ENCODE assay signal across 11 cellular contexts in the genomic region with DNA sequence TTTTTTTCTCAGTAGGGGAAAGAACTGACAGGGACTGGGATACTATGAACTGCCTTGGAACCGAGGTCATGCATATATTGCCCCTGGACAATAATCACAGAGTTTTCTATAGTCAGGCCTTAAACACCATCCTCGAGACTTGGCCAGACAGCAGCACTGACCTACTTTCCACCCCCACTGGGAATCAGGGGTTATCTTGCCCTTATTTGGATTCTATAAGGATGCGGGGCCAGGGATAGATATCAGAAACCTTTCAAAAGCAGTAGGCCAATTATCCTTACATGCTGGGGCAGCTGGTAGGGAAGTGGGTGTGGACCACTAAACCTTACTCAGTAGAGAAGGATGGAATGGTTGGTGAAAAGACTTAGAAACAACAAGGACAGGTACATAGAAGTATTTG. TPM values are rescaled to one million over a fixed set of nuclear protein-coding genes. Genes with fewer than 3 reads are reported as not detected.
DNase-seq lines count a peak whose midpoint lies in the region; ATAC-seq and TF ChIP-seq lines count a peak whose summit lies in the region.
"Had no signal": no experiment of that assay in that cellular context is flagged by ENCODE, and none has a peak within 500 bp of the region (broad histone marks: within the 10 kb centered on the region; RNA-seq: fewer than 3 reads in every experiment).

No MANE protein-coding gene starts in this region.

- peaks cover 13 to 46% (median 23%) of the 10 kb centered on the region in 4 donors for H3K4me1 Mint-ChIP-seq in CD4-positive, alpha-beta memory T cell
- H3K4me1 Mint-ChIP-seq in activated CD4-positive, alpha-beta memory T cell treated with anti-CD3 and anti-CD28 coated beads for 36 hours (ENCODE audit: low read depth) = peaks cover 26% of the 10 kb centered on the region

- peak overlapping the region; percentile 51 for H3K27ac ChIP-seq in CD4-positive, alpha-beta memory T cell (ENCODE audit: low read depth, low read length)
- peak overlapping the region; percentile 81 for H3K27ac ChIP-seq in epithelial cell of prostate
- H3K27ac ChIP-seq in psoas muscle = peak overlapping the region; percentile 73

- CTCF ChIA-PET in CD4-positive, alpha-beta memory T cell (lab: Charles Lee; ENCODE audit: partially characterized antibody) = interaction anchor here (1.1 to 7.3 kb wide), 7 partner anchors 9 to 126 kb away, joined by 3 to 296 read pairs (median 6); a partner anchor contains a TSS
- CTCF ChIA-PET in activated CD4-positive, alpha-beta memory T cell treated with anti-CD3 and anti-CD28 coated beads for 36 hours (lab: Charles Lee) = interaction anchor here (1.0 to 7.8 kb wide), 6 partner anchors 7 to 91 kb away, joined by 3 to 278 read pairs (median 43); a partner anchor contains a TSS

- TF ChIP-seq CTCF in psoas muscle (IDR thresholded peaks at IDR 0.05) = no peak

- no peaks in the 10 kb centered on the region for H3K9me3 ChIP-seq in CD4-positive, alpha-beta memory T cell (ENCODE audit: control insufficient read depth in 1 of 2, low read length in 2 of 2)
- no peaks in the 10 kb centered on the region for H3K9me3 ChIP-seq in psoas muscle

- WGBS in psoas muscle, 3 donors = 54 to 67% (median 60%) methylated on average over 3 of the region's 3 CpGs

- DNase-seq in CD4-positive, alpha-beta memory T cell = no peak
- DNase-seq in NCI-H146 (lab: John Stamatoyannopoulos, UW) (peak; percentile 55), epithelial cell of prostate (ENCODE audit: low read depth, low spot score) (no peak), psoas muscle (no peak), H7 (no peak), GM19240 (ENCODE audit: insufficient read length, low spot score) (no peak)
- no peak for DNase-seq in activated CD4-positive, alpha-beta memory T cell treated with anti-CD3 and anti-CD28 coated beads for 36 hours
- DNase-seq: activated T-cell treated with anti-CD3 and anti-CD28 coated beads, Interleukin-2, amount 50 U/mL, for 24 hours; effector CD8-positive, alpha-beta T cell had no signal

- no peaks in the 10 kb centered on the region for H3K27me3 Mint-ChIP-seq in CD4-positive, alpha-beta memory T cell
- no peaks in the 10 kb centered on the region for H3K27me3 Mint-ChIP-seq in activated CD4-positive, alpha-beta memory T cell treated with anti-CD3 and anti-CD28 coated beads for 36 hours
- H3K27me3 Mint-ChIP-seq: activated T-cell treated with anti-CD3 and anti-CD28 coated beads, Interleukin-2, amount 50 U/mL, for 24 hours had no signal

- no peak for ATAC-seq in psoas muscle
- no peak for ATAC-seq in HG02588 (IDR thresholded peaks at IDR 0.05; ENCODE audit: unreplicated experiment)

- H3K27me3 ChIP-seq in CD4-positive, alpha-beta memory T cell (ENCODE audit: insufficient read depth, low read length) = no peaks in the 10 kb centered on the region
- H3K27me3 ChIP-seq in psoas muscle (ENCODE audit: insufficient read depth in 3 of 3, low read length in 2 of 3) = no peaks in the 10 kb centered on the region
- H3K27me3 ChIP-seq in H7 (ENCODE audit: control insufficient read depth, insufficient read depth, low read length) = no peaks in the 10 kb centered on the region

- H3K27ac Mint-ChIP-seq in CD4-positive, alpha-beta memory T cell = peak overlapping the region; percentile 87 to 95 (median 89)
- H3K27ac Mint-ChIP-seq in activated CD4-positive, alpha-beta memory T cell treated with anti-CD3 and anti-CD28 coated beads for 36 hours = no peak overlapping the region

- intact Hi-C loops in CD4-positive, alpha-beta memory T cell (cut with micrococcal nuclease) = loop anchor here (5.0 kb wide), 1 partner anchor 414 kb away; a partner anchor contains a TSS
- intact Hi-C loops in psoas muscle (cut with DNase I) = loop anchor here in 1 of 2 donors (10.0 kb wide), 1 partner anchor 412 kb away; a partner anchor contains a TSS
- intact Hi-C loops in activated CD4-positive, alpha-beta memory T cell treated with anti-CD3 and anti-CD28 coated beads for 36 hours (cut with micrococcal nuclease) = no loop called here

- H3K4me1 ChIP-seq in CD4-positive, alpha-beta memory T cell (ENCODE audit: insufficient read depth, low read length) = peaks cover 24% of the 10 kb centered on the region
- peaks cover 18% of the 10 kb centered on the region for H3K4me1 ChIP-seq in psoas muscle

- no peaks in the 10 kb centered on the region for H3K36me3 ChIP-seq in CD4-positive, alpha-beta memory T cell (ENCODE audit: insufficient read depth, low read length)
- peaks cover 0 to 15% of the 10 kb centered on the region in 2 donors for H3K36me3 ChIP-seq in psoas muscle (ENCODE audit: insufficient read depth in 1 of 2, low read depth in 1 of 2)
- H3K36me3 ChIP-seq in H7 (replicated peaks; ENCODE audit: control insufficient read depth, insufficient read depth, low read length) = peaks cover 4% of the 10 kb centered on the region

- H3K4me3 ChIP-seq in CD4-positive, alpha-beta memory T cell (ENCODE audit: low read length in 2 of 2) = no peak overlapping the region
- H3K4me3 ChIP-seq in psoas muscle (no peak overlapping the region), H7 (ENCODE audit: insufficient read depth, low read depth, low read length) (no peak overlapping the region)

- H3K4me3 Mint-ChIP-seq in CD4-positive, alpha-beta memory T cell = peak overlapping the region in 7 of 8 donors; percentile 24 to 83 (median 80)
- no peak overlapping the region for H3K4me3 Mint-ChIP-seq in activated CD4-positive, alpha-beta memory T cell treated with anti-CD3 and anti-CD28 coated beads for 36 hours

- no peaks in the 10 kb centered on the region for H3K9me3 Mint-ChIP-seq in CD4-positive, alpha-beta memory T cell
- H3K9me3 Mint-ChIP-seq in activated CD4-positive, alpha-beta memory T cell treated with anti-CD3 and anti-CD28 coated beads for 36 hours = no peaks in the 10 kb centered on the region
- H3K9me3 Mint-ChIP-seq: activated T-cell treated with anti-CD3 and anti-CD28 coated beads, Interleukin-2, amount 50 U/mL, for 24 hours had no signal

- POLR2A ChIA-PET in CD4-positive, alpha-beta memory T cell (lab: Charles Lee; ENCODE audit: partially characterized antibody) = interaction anchor here (1.2 to 5.3 kb wide), 4 partner anchors 8 to 26 kb away, joined by 3 to 82 read pairs (median 9); no protein-coding TSS in a partner anchor
- POLR2A ChIA-PET in activated CD4-positive, alpha-beta memory T cell treated with anti-CD3 and anti-CD28 coated beads for 36 hours (lab: Charles Lee) = interaction anchor here (1.5 kb wide), 1 partner anchor 26 kb away, joined by 4 read pairs; a partner anchor contains a TSS

- H3K36me3 Mint-ChIP-seq in CD4-positive, alpha-beta memory T cell = peaks cover 0 to 6% of the 10 kb centered on the region in 2 donors
- H3K36me3 Mint-ChIP-seq in activated CD4-positive, alpha-beta memory T cell treated with anti-CD3 and anti-CD28 coated beads for 36 hours = peaks cover 1% of the 10 kb centered on the region

RNA-seq across cellular contexts. Expression of a gene that starts 2.0 kb away (rescaled TPM):
- total RNA-seq in CD4-positive, alpha-beta memory T cell = 1 to 10 TPM; 7.6 to 8.0 TPM
- polyA plus RNA-seq in CD4-positive, alpha-beta memory T cell = 1 to 10 TPM in 1 of 2 donors, under 1 TPM in 1; 0.80 to 3.0 TPM
- 10 to 100 TPM; 13.9 to 28.5 (median 22.9) TPM for total RNA-seq in psoas muscle
- polyA plus RNA-seq in psoas muscle = 10 to 100 TPM; 32.2 to 38.1 (median 35.4) TPM
- 10 to 100 TPM in 1 of 2 experiments, 1 to 10 TPM in 1; 9.9 to 10.7 TPM for total RNA-seq in activated CD4-positive, alpha-beta memory T cell treated with anti-CD3 and anti-CD28 coated beads for 36 hours
- 71.2 and 90.3 TPM in 2 replicates for total RNA-seq in H7 (2014; rRNA removed; shearing (Covaris generic))

RNA-seq across cellular contexts. Expression of a gene that starts 4.4 kb away (rescaled TPM):
- not detected for total RNA-seq in CD4-positive, alpha-beta memory T cell
- not detected for polyA plus RNA-seq in CD4-positive, alpha-beta memory T cell
- under 1 TPM in 2 of 4 donors, not detected in 2; 0.17 TPM for total RNA-seq in psoas muscle
- under 1 TPM; 0.10 to 0.29 (median 0.27) TPM for polyA plus RNA-seq in psoas muscle
- total RNA-seq in activated CD4-positive, alpha-beta memory T cell treated with anti-CD3 and anti-CD28 coated beads for 36 hours = not detected
- total RNA-seq in H7 (2014; rRNA removed; shearing (Covaris generic)) = 0.31 and 0.78 TPM in 2 replicates

RNA-seq across cellular contexts. Expression of a gene that starts 26.3 kb away (rescaled TPM):
- total RNA-seq in CD4-positive, alpha-beta memory T cell = under 1 TPM; 0.42 to 0.49 TPM
- polyA plus RNA-seq in CD4-positive, alpha-beta memory T cell = under 1 TPM; 0.52 to 0.66 TPM
- total RNA-seq in psoas muscle = 10 to 100 TPM in 3 of 4 donors, 1 to 10 TPM in 1; 9.8 to 18.7 (median 12.6) TPM
- polyA plus RNA-seq in psoas muscle = 10 to 100 TPM in 1 of 3 donors, 1 to 10 TPM in 2; 6.8 to 10.1 (median 7.3) TPM
- total RNA-seq in activated CD4-positive, alpha-beta memory T cell treated with anti-CD3 and anti-CD28 coated beads for 36 hours = under 1 TPM; 0.33 to 0.44 TPM
- 63.9 and 82.1 TPM in 2 replicates for total RNA-seq in H7 (2014; rRNA removed; shearing (Covaris generic))

RNA-seq across cellular contexts. Expression of a gene that starts 38.8 kb away (rescaled TPM):
- not detected for total RNA-seq in CD4-positive, alpha-beta memory T cell
- not detected for polyA plus RNA-seq in CD4-positive, alpha-beta memory T cell
- total RNA-seq in psoas muscle = not detected
- not detected for polyA plus RNA-seq in psoas muscle
- total RNA-seq in activated CD4-positive, alpha-beta memory T cell treated with anti-CD3 and anti-CD28 coated beads for 36 hours = not detected
- not detected in 2 replicates for total RNA-seq in H7 (2014; rRNA removed; shearing (Covaris generic))
- total RNA-seq: HT-29 had no signal

RNA-seq across cellular contexts. Expression of a gene that starts 54.3 kb away (rescaled TPM):
- total RNA-seq in CD4-positive, alpha-beta memory T cell = not detected
- polyA plus RNA-seq in CD4-positive, alpha-beta memory T cell = not detected
- under 1 TPM; 0.15 to 0.43 (median 0.28) TPM for total RNA-seq in psoas muscle
- polyA plus RNA-seq in psoas muscle = 1 to 10 TPM in 1 of 3 donors, under 1 TPM in 1, not detected in 1; 0.73 to 1.9 TPM
- not detected for total RNA-seq in activated CD4-positive, alpha-beta memory T cell treated with anti-CD3 and anti-CD28 coated beads for 36 hours
- total RNA-seq in H7 (2014; rRNA removed; shearing (Covaris generic)) = not detected in 2 replicates
- total RNA-seq: HT-29 had no signal

Comparison
In these comparisons a context has a peak if more than half of its experiments do, and no peak if none do; other contexts are left out.
1. RNA of a gene that starts 26.3 kb away (total RNA-seq): 63.9 to 82.1 TPM in H7 and 9.8 to 18.7 TPM in psoas muscle; 0.42 to 0.49 TPM in CD4-positive, alpha-beta memory T cell and 0.33 to 0.44 TPM in activated CD4-positive, alpha-beta memory T cell treated with anti-CD3 and anti-CD28 coated beads for 36 hours; every median in the first group is over 4 times any median in the second.
2. Peak in every context shown above with its lines, with median percentiles within 50 percentile points of each other: H3K27ac ChIP-seq.